11 cellular contexts compared by ENCODE assay signal in the genomic region with DNA sequence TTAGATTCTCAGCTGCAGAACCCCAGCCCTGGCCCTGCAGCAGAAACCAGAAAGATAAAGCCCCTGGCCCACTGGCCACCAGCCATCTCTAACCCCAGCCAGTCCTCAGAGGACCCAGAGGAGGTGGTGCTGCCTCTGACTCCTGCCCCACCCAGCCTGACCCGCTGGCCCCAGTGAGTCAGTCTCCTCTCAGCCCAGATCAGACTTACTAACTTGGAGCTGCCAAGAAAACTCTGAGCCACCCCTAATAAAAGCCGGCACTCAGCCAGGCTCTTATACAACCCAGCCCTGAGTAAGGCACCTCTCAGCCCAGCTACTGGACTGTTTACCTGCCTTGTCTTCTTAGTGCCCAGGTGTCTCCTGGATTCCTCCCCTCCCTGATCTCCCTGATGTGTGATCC. TPM values are rescaled to one million over a fixed set of nuclear protein-coding genes. Genes with fewer than 3 reads are reported as not detected.
DNase-seq lines count a peak whose midpoint lies in the region; ATAC-seq lines count a peak whose summit lies in the region.
"Had no signal": no experiment of that assay in that cellular context is flagged by ENCODE, and none has a peak within 500 bp of the region (broad histone marks: within the 10 kb centered on the region; RNA-seq: fewer than 3 reads in every experiment).

No MANE protein-coding gene starts in this region.

- in situ Hi-C loops in GM23248 (cut with MboI), result no loop called here

- H3K4me3 ChIP-seq in GM23248 (no peak overlapping the region), adipocyte (ENCODE audit: low read length) (no peak overlapping the region), skeletal muscle satellite cell (ENCODE audit: low read length) (no peak overlapping the region)

- intact Hi-C loops in left cardiac atrium (cut with DNase I), result no loop called here

- peak; percentile 97 for DNase-seq in GM23248
- peak; percentile 85 for DNase-seq in adipocyte (ENCODE audit: low read depth)
- peak; percentile 86 for DNase-seq in left cardiac atrium
- DNase-seq in left lobe of liver (ENCODE audit: low spot score), result no peak
- DNase-seq in activated CD4-positive, alpha-beta T cell treated with anti-CD3 and anti-CD28 coated beads, Interleukin-2, amount 50 U/mL, for 1 hour, result no peak
- no peak for DNase-seq in NCI-H524 treated with DMSO at 0.1 percent for 48 hours (lab: John Stamatoyannopoulos, UW)
- no peak for DNase-seq in KG1 (lab: John Stamatoyannopoulos, UW)
- DNase-seq: DMS79, MM.1S had no signal

- H3K27ac ChIP-seq in GM23248, result no peak overlapping the region

- H3K4me1 ChIP-seq in GM23248 (ENCODE audit: insufficient read depth) (peaks cover 16% of the 10 kb centered on the region), adipocyte (ENCODE audit: control insufficient read depth, insufficient read depth, low read length) (peaks cover 69% of the 10 kb centered on the region), skeletal muscle satellite cell (ENCODE audit: control insufficient read depth, insufficient read depth, low read length) (peaks cover 13% of the 10 kb centered on the region)

- ATAC-seq in left cardiac atrium (peak; percentile 80 to 97), left lobe of liver (no peak)

- no peak overlapping the region for H2AFZ ChIP-seq in GM23248

- H3F3A ChIP-seq in GM23248 (ENCODE audit: insufficient read depth), result no peaks in the 10 kb centered on the region

- no peaks in the 10 kb centered on the region for H3K9me2 ChIP-seq in GM23248 (ENCODE audit: insufficient read depth)

- no peaks in the 10 kb centered on the region for H3K79me2 ChIP-seq in GM23248 (ENCODE audit: insufficient read depth)

- no peak overlapping the region for H3K4me2 ChIP-seq in GM23248 (ENCODE audit: unreplicated experiment)
- peak overlapping the region; percentile 46 for H3K4me2 ChIP-seq in skeletal muscle satellite cell (ENCODE audit: low read length)

- H3K9ac ChIP-seq in GM23248 (no peak overlapping the region), adipocyte (ENCODE audit: low read length) (peak overlapping the region; percentile 33), skeletal muscle satellite cell (ENCODE audit: low read depth, low read length) (no peak overlapping the region)

- H3K9me3 ChIP-seq in GM23248 (ENCODE audit: low read depth) (no peaks in the 10 kb centered on the region), adipocyte (ENCODE audit: control insufficient read depth, low read length) (no peaks in the 10 kb centered on the region), skeletal muscle satellite cell (replicated peaks; ENCODE audit: low read length) (no peaks in the 10 kb centered on the region)

- WGBS in GM23248 (ENCODE audit: low coverage in 1 of 2, low lambda C conversion rate in 2 of 2, missing lambda C conversion rate in 2 of 2), 2 experiments, result 0 to 6% methylated on average over 2 of the region's 2 CpGs

- H4K20me1 ChIP-seq in GM23248 (ENCODE audit: insufficient read depth), result no peaks in the 10 kb centered on the region

- H3K36me3 ChIP-seq in GM23248 (ENCODE audit: low read depth) (no peaks in the 10 kb centered on the region), adipocyte (ENCODE audit: control insufficient read depth, insufficient read depth, low read length, severe bottlenecking) (no peaks in the 10 kb centered on the region), skeletal muscle satellite cell (ENCODE audit: insufficient read depth, low read length) (no peaks in the 10 kb centered on the region)

- 0 out of 2 replicates have a peak, but pooled peaks cover 4% of the 10 kb centered on the region for H3K27me3 ChIP-seq in GM23248 (replicated peaks; ENCODE audit: insufficient read depth)
- peaks cover 3% of the 10 kb centered on the region for H3K27me3 ChIP-seq in adipocyte (replicated peaks; ENCODE audit: control insufficient read depth, insufficient read depth, low read length)
- peaks cover 17% of the 10 kb centered on the region for H3K27me3 ChIP-seq in skeletal muscle satellite cell (ENCODE audit: control insufficient read depth, insufficient read depth, low read length)

RNA-seq across cellular contexts. Expression of a gene that starts 2.0 kb away (rescaled TPM):
- 0.13 and 0.43 TPM in 2 replicates for total RNA-seq in GM23248 (2014; rRNA removed; shearing (Covaris generic))
- 0.18 TPM in 1 of 2 replicates, not detected in the other for polyA plus RNA-seq in GM23248 (2016; fragmentation: Nextera tagmentation; extraction: Ambion mirVana)
- under 1 TPM; 0.03 to 0.10 TPM for total RNA-seq in left cardiac atrium
- total RNA-seq in skeletal muscle satellite cell (2012; rRNA removed), result not detected in 2 replicates
- total RNA-seq in left lobe of liver, result not detected
- total RNA-seq: kidney epithelial cell had no signal

Comparison
In these comparisons a context has a peak if more than half of its experiments do, and no peak if none do; other contexts are left out.
1. DNase-seq: peak in GM23248 (single experiment), adipocyte (single experiment) and left cardiac atrium (single experiment); none in left lobe of liver (single experiment), activated CD4-positive, alpha-beta T cell treated with anti-CD3 and anti-CD28 coated beads, Interleukin-2, amount 50 U/mL, for 1 hour (single experiment), NCI-H524 treated with DMSO at 0.1 percent for 48 hours (single experiment) and KG1 (single experiment).